Comparison of ENCODE assay signal across 30 cellular contexts in the genomic region with DNA sequence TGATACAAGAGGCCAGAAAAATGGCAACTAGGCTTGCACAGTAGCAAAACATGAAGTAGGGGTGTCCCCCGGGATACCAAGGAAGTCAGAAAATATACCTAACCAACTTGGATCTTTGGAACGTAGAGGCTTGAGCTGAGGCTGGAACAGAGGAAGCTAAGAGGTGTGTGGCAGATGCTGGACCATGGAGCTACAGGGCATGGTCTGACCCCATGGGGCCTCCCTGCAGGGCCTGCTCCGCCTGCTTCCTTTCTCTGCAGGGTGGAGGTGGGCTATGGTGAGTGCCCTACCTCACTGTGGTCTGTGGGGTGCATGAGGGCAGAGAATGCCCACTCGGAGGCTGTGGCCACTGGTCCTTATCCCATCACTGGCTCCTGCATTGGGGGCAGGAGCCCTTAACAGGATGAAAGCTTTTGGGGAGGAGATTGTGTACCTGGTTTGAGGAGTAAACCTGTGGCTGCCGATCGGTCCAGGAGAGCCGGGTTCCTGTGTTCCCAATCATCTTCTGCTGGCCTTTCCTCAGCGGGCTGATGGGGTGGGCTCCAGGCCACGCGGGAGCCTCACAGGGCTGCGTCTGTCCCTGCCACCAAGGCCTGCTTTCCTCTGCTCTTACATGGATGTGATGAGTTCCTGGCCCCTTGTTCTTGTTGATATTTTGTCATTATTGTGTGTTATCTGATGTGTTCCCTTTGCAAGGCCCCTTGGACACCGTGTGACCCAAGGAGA.
DNase-seq lines count a peak whose midpoint lies in the region; ATAC-seq, FAIRE-seq and TF ChIP-seq lines count a peak whose summit lies in the region.
"Had no signal": no experiment of that assay in that cellular context is flagged by ENCODE, and none has a peak within 500 bp of the region (broad histone marks: within the 10 kb centered on the region; RNA-seq: fewer than 3 reads in every experiment).

No MANE protein-coding gene starts in this region.

- peak; percentile 6 to 59 for DNase-seq in lower leg skin (ENCODE audit: low spot score in 2 of 2)
- peak; percentile 73 for DNase-seq in osteoblast (ENCODE audit: insufficient read length, low spot score, missing footprints)
- no peak for DNase-seq in kidney
- no peak for DNase-seq in T-helper 2 cell treated with Interferon-gamma antibody and Interleukin-4, amounts not matched to agents 5 μg/mL and 100 μg/mL, for 36 hours (ENCODE audit: low spot score)
- DNase-seq: AML-193; Caco-2; CD8-positive, alpha-beta T cell; DMS 273 treated with DMSO at 0.1 percent for 48 hours; DMS79 treated with DMSO at 0.1 percent for 48 hours; GF-D8; NCI-H1092; NCI-H1417 treated with DMSO at 0.1 percent for 48 hours; NCI-H1694 treated with DMSO at 0.1 percent for 48 hours; NCI-H2081; NCI-H2227 treated with DMSO at 0.1 percent for 48 hours; NCI-H526 treated with DMSO at 0.1 percent for 48 hours; PC-9; RPMI8226; SHP77 had no signal

- TF ChIP-seq POLR2A in lower leg skin (IDR thresholded peaks at IDR 0.05): no peak

- H3K36me3 ChIP-seq in BLaER1: no peaks in the 10 kb centered on the region
- no peaks in the 10 kb centered on the region for H3K36me3 ChIP-seq in osteoblast (ENCODE audit: insufficient read depth, low read length)
- H3K36me3 ChIP-seq in kidney (ENCODE audit: control insufficient read depth in 1 of 2, insufficient read depth in 2 of 2, low read length in 2 of 2): no peaks in the 10 kb centered on the region

- ATAC-seq in GM21737 (IDR thresholded peaks at IDR 0.05; ENCODE audit: unreplicated experiment): no peak
- ATAC-seq in GM19023 (IDR thresholded peaks at IDR 0.05; ENCODE audit: unreplicated experiment): no peak
- ATAC-seq: CD8-positive, alpha-beta T cell had no signal

- H3K4me3 ChIP-seq in BLaER1 (no peak overlapping the region), lower leg skin (ENCODE audit: low read depth, poor library complexity, severe bottlenecking) (no peak overlapping the region), osteoblast (ENCODE audit: insufficient read depth, low read length) (no peak overlapping the region), kidney (ENCODE audit: low read length in 2 of 2) (no peak overlapping the region)
- H3K4me3 ChIP-seq: PC-9 had no signal

- WGBS in lower leg skin, 2 donors: 89 to 91% methylated on average over 12 of the region's 12 CpGs

- H3K27ac Mint-ChIP-seq in T-helper 2 cell treated with Interferon-gamma antibody and Interleukin-4, amounts not matched to agents 5 μg/mL and 100 μg/mL, for 36 hours: no peak overlapping the region
- H3K27ac Mint-ChIP-seq: CD8-positive, alpha-beta T cell; IgD-negative memory B cell had no signal

- H3K36me3 Mint-ChIP-seq in T-helper 2 cell treated with Interferon-gamma antibody and Interleukin-4, amounts not matched to agents 5 μg/mL and 100 μg/mL, for 36 hours (ENCODE audit: low read depth): no peaks in the 10 kb centered on the region
- H3K36me3 Mint-ChIP-seq: CD8-positive, alpha-beta T cell; IgD-negative memory B cell had no signal

- FAIRE-seq in kidney (lab: Jason Lieb, UNC): no peak
- FAIRE-seq: A204.1, GM12891, GM19239 had no signal

- H3K9ac ChIP-seq in BLaER1 (no peak overlapping the region), kidney (ENCODE audit: low read length in 2 of 2) (no peak overlapping the region)
- H3K9ac ChIP-seq: KMS-11 had no signal

- H3K9me3 Mint-ChIP-seq in T-helper 2 cell treated with Interferon-gamma antibody and Interleukin-4, amounts not matched to agents 5 μg/mL and 100 μg/mL, for 36 hours: peaks cover 6% of the 10 kb centered on the region
- H3K9me3 Mint-ChIP-seq: CD8-positive, alpha-beta T cell had no signal

- H3K79me2 ChIP-seq in osteoblast (ENCODE audit: insufficient read depth, low read length): no peaks in the 10 kb centered on the region

- intact Hi-C loops in lower leg skin (cut with DNase I; ENCODE audit: low total_unique reads): no loop called here
- intact Hi-C loops in kidney (cut with DNase I): no loop called here

- H3K27me3 Mint-ChIP-seq in T-helper 2 cell treated with Interferon-gamma antibody and Interleukin-4, amounts not matched to agents 5 μg/mL and 100 μg/mL, for 36 hours (ENCODE audit: low read depth): no peaks in the 10 kb centered on the region
- H3K27me3 Mint-ChIP-seq: IgD-negative memory B cell had no signal

- H4K20me1 ChIP-seq in BLaER1 (no peaks in the 10 kb centered on the region), osteoblast (ENCODE audit: insufficient read depth, low read length) (no peaks in the 10 kb centered on the region)

- H3K27me3 ChIP-seq in BLaER1 (no peaks in the 10 kb centered on the region), osteoblast (ENCODE audit: insufficient read depth, low read length) (no peaks in the 10 kb centered on the region)

- no peaks in the 10 kb centered on the region for H3K4me1 Mint-ChIP-seq in T-helper 2 cell treated with Interferon-gamma antibody and Interleukin-4, amounts not matched to agents 5 μg/mL and 100 μg/mL, for 36 hours (ENCODE audit: low read depth)
- H3K4me1 Mint-ChIP-seq: IgD-negative memory B cell had no signal

- H3K27ac ChIP-seq in BLaER1: no peak overlapping the region
- peak overlapping the region; percentile 52 for H3K27ac ChIP-seq in angular gyrus (ENCODE audit: low read depth, low read length)
- H3K27ac ChIP-seq in osteoblast (ENCODE audit: low read depth, low read length): no peak overlapping the region
- H3K27ac ChIP-seq in kidney (ENCODE audit: low read depth in 2 of 2, low read length in 2 of 2): no peak overlapping the region
- H3K27ac ChIP-seq: C4-2B, HL-60, KMS-11, PC-9 had no signal

- H2AFZ ChIP-seq in osteoblast (ENCODE audit: low read length): no peak overlapping the region
- H2AFZ ChIP-seq: PC-9 had no signal

- H3K4me2 ChIP-seq in BLaER1: peak overlapping the region; percentile 59
- H3K4me2 ChIP-seq in osteoblast (ENCODE audit: insufficient read depth, low read length): no peak overlapping the region
- H3K4me2 ChIP-seq: KMS-11, PC-9 had no signal

- no peak for TF ChIP-seq CTCF in lower leg skin (IDR thresholded peaks at IDR 0.05)
- no peak for TF ChIP-seq CTCF in osteoblast (IDR thresholded peaks at IDR 0.05; ENCODE audit: extremely low read depth, low read depth, low read length)
- TF ChIP-seq CTCF in kidney (IDR thresholded peaks at IDR 0.05; ENCODE audit: borderline replicate concordance, extremely low read depth, insufficient read depth): no peak

- H3K4me1 ChIP-seq in BLaER1 (peaks cover 18% of the 10 kb centered on the region), osteoblast (ENCODE audit: insufficient read depth, low read length) (no peaks in the 10 kb centered on the region), kidney (ENCODE audit: control insufficient read depth in 1 of 2, insufficient read depth in 1 of 2, low read depth in 1 of 2, low read length in 2 of 2) (no peaks in the 10 kb centered on the region)
- H3K4me1 ChIP-seq: Caco-2 had no signal

- H3K9me3 ChIP-seq in BLaER1 (peaks cover 11% of the 10 kb centered on the region), osteoblast (ENCODE audit: low read depth, low read length) (no peaks in the 10 kb centered on the region), kidney (ENCODE audit: control insufficient read depth in 1 of 2, low read length in 2 of 2) (no peaks in the 10 kb centered on the region)

- H3K4me3 Mint-ChIP-seq in T-helper 2 cell treated with Interferon-gamma antibody and Interleukin-4, amounts not matched to agents 5 μg/mL and 100 μg/mL, for 36 hours: no peak overlapping the region
- H3K4me3 Mint-ChIP-seq: CD8-positive, alpha-beta T cell had no signal

Comparison
In these comparisons a context has a peak if more than half of its experiments do, and no peak if none do; other contexts are left out.
1. DNase-seq: peak in lower leg skin (2 of 2) and osteoblast (single experiment); none in kidney (single experiment) and T-helper 2 cell treated with Interferon-gamma antibody and Interleukin-4, amounts not matched to agents 5 μg/mL and 100 μg/mL, for 36 hours (single experiment).